In genomic region chr17:21253646-21254441, GRCh38 we compare ENCODE assay signal across 8 cellular contexts.
DNase-seq lines count a peak whose midpoint lies in the region; ATAC-seq and TF ChIP-seq lines count a peak whose summit lies in the region.

No MANE protein-coding gene starts in this region.

- peak; percentile 6 for TF ChIP-seq CTCF in GM12873 (IDR thresholded peaks at IDR 0.05; ENCODE audit: insufficient read depth, low read depth, low read length, missing control alignments)

- H3K4me3 ChIP-seq in mucosa of rectum (ENCODE audit: low read length in 2 of 2) = peak overlapping the region; percentile 60 to 77

- H3K9ac ChIP-seq in mucosa of rectum (ENCODE audit: low read depth in 1 of 2, low read length in 2 of 2) = peak overlapping the region; percentile 50 to 66

- ATAC-seq in HG03354 (IDR thresholded peaks at IDR 0.05; ENCODE audit: poor library complexity, severe bottlenecking, unreplicated experiment) (peak; percentile 5), GM21737 (IDR thresholded peaks at IDR 0.05; ENCODE audit: unreplicated experiment) (no peak)

- no peaks in the 10 kb centered on the region for H3K36me3 ChIP-seq in mucosa of rectum (ENCODE audit: control insufficient read depth in 2 of 2, insufficient read depth in 2 of 2, low read length in 2 of 2)

- no peaks in the 10 kb centered on the region for H3K27me3 ChIP-seq in mucosa of rectum (ENCODE audit: control insufficient read depth in 2 of 2, insufficient read depth in 2 of 2, low read length in 2 of 2)

- peaks cover 5 to 9% of the 10 kb centered on the region in 2 donors for H3K4me1 ChIP-seq in mucosa of rectum (ENCODE audit: control insufficient read depth in 2 of 2, insufficient read depth in 2 of 2, low read length in 2 of 2)

- peak in 1 of 61 donors; percentile 47 for DNase-seq in caudate nucleus (lab: John Stamatoyannopoulos, UW)
- DNase-seq in ACHN = no peak
- DNase-seq in DMS53 treated with DMSO at 0.1 percent for 48 hours (lab: John Stamatoyannopoulos, UW; ENCODE audit: unreplicated experiment) = no peak
- no peak for DNase-seq in OCI-M2 (lab: John Stamatoyannopoulos, UW; ENCODE audit: unreplicated experiment)

- H3K27ac ChIP-seq in caudate nucleus (ENCODE audit: low read depth, low read length) (peak overlapping the region; percentile 88), mucosa of rectum (ENCODE audit: low read depth in 2 of 2, low read length in 2 of 2) (peak overlapping the region; percentile 38 to 48)

- H3K9me3 ChIP-seq in mucosa of rectum (ENCODE audit: control insufficient read depth in 2 of 2, low read length in 2 of 2) = no peaks in the 10 kb centered on the region

- in situ Hi-C loops in ACHN (cut with HindIII; ENCODE audit: low pct_ligation_motif_present, low pct_unique_long_range_greater_than_20kb, low sequenced_read_pairs) = no loop called here
